Comparison of ENCODE assay signal across 7 cellular contexts in genomic region chr10:102413053-102413705, GRCh38. TPM values are rescaled to one million over a fixed set of nuclear protein-coding genes. Genes with fewer than 3 reads are reported as not detected.
DNase-seq lines count a peak whose midpoint lies in the region; ATAC-seq, FAIRE-seq and TF ChIP-seq lines count a peak whose summit lies in the region.
"Had no signal": no experiment of that assay in that cellular context is flagged by ENCODE, and none has a peak within 500 bp of the region (broad histone marks: within the 10 kb centered on the region; RNA-seq: fewer than 3 reads in every experiment).

No MANE protein-coding gene starts in this region.

- H3K27ac Mint-ChIP-seq in Caco-2 (ENCODE audit: unreplicated experiment): no peak overlapping the region

- H3K27me3 Mint-ChIP-seq in Caco-2 (ENCODE audit: insufficient read depth, unreplicated experiment): peaks cover 15% of the 10 kb centered on the region

- no peak for ATAC-seq in GM18868 (IDR thresholded peaks at IDR 0.05; ENCODE audit: unreplicated experiment)

- CTCF ChIA-PET in Caco-2 (lab: Charles Lee): no interaction called here

- peak; percentile 64 for FAIRE-seq in GM18507 (lab: Jason Lieb, UNC)

- no peaks in the 10 kb centered on the region for H3K4me1 Mint-ChIP-seq in Caco-2 (ENCODE audit: low read depth, unreplicated experiment)

- H3K4me1 ChIP-seq in Caco-2: 0 out of 2 replicates have a peak, but pooled peaks cover 2% of the 10 kb centered on the region

- H3K27me3 ChIP-seq in Caco-2 (replicated peaks; ENCODE audit: control insufficient read depth, insufficient read depth, low read length): peaks cover 1% of the 10 kb centered on the region; the same call in 1 of the 2 replicates

- no peak overlapping the region for H3K4me3 ChIP-seq in Caco-2 (ENCODE audit: low read depth, low read length)
- H3K4me3 ChIP-seq: esophagus muscularis mucosa had no signal

- DNase-seq in GM18507 (ENCODE audit: extremely low spot score, insufficient read length, low read depth) (peak; percentile 53), NCI-H2196 (lab: John Stamatoyannopoulos, UW; ENCODE audit: unreplicated experiment) (peak; percentile 78), hypothalamus (lab: John Stamatoyannopoulos, UW) (peak in 27 of 51 donors; percentile 8 to 69 (median 37)), GDM1 (lab: John Stamatoyannopoulos, UW) (no peak), Caco-2 (no peak)

- POLR2A ChIA-PET in Caco-2 (lab: Charles Lee): no interaction called here

- intact Hi-C loops in Caco-2 (cut with micrococcal nuclease; ENCODE audit: unreplicated experiment): no loop called here

- H3K9me3 ChIP-seq in Caco-2: no peaks in the 10 kb centered on the region
- H3K9me3 ChIP-seq: esophagus muscularis mucosa had no signal

- no peaks in the 10 kb centered on the region for H3K36me3 ChIP-seq in Caco-2 (ENCODE audit: control insufficient read depth, insufficient read depth, low read length)
- H3K36me3 ChIP-seq: esophagus muscularis mucosa had no signal

- H3K9me3 Mint-ChIP-seq in Caco-2 (ENCODE audit: unreplicated experiment): no peaks in the 10 kb centered on the region

- TF ChIP-seq CTCF in Caco-2 (IDR thresholded peaks at IDR 0.05; ENCODE audit: insufficient read depth in 1 of 2, low read depth in 1 of 2, low read length in 1 of 2, severe bottlenecking in 1 of 2, unreplicated experiment in 1 of 2): no peak

- no TSS peak for BruUV-seq in Caco-2 (replicated peaks; lab: Mats Ljungman, UMichigan)

- no peaks in the 10 kb centered on the region for H3K36me3 Mint-ChIP-seq in Caco-2 (ENCODE audit: insufficient read depth, unreplicated experiment)

- H3K4me3 Mint-ChIP-seq in Caco-2 (ENCODE audit: unreplicated experiment): no peak overlapping the region

RNA-seq across cellular contexts. Expression of gene PSD, which starts 5.4 kb away (rescaled TPM):
- total RNA-seq in Caco-2 (2022): 2.8 and 3.8 TPM in 2 replicates

RNA-seq across cellular contexts. Expression of gene FBXL15, which starts 7.5 kb away (rescaled TPM):
- 7.9 and 8.6 TPM in 2 replicates for total RNA-seq in Caco-2 (2022)

RNA-seq across cellular contexts. Expression of gene NFKB2, which starts 17.7 kb away (rescaled TPM):
- total RNA-seq in Caco-2 (2022): 35.1 and 36.5 TPM in 2 replicates

RNA-seq across cellular contexts. Expression of gene CUEDC2, which starts 19.2 kb away (rescaled TPM):
- total RNA-seq in Caco-2 (2022): 32.1 and 32.6 TPM in 2 replicates

RNA-seq across cellular contexts. Expression of gene C10orf95, which starts 38.2 kb away (rescaled TPM):
- total RNA-seq in Caco-2 (2022): 0.82 and 0.86 TPM in 2 replicates

Comparison
In these comparisons a context has a peak if more than half of its experiments do, and no peak if none do; other contexts are left out.
1. DNase-seq: peak in GM18507 (single experiment), NCI-H2196 (single experiment) and hypothalamus (27 of 51); none in GDM1 (single experiment) and Caco-2 (0 of 2).